17 cellular contexts compared by ENCODE assay signal in the genomic region with DNA sequence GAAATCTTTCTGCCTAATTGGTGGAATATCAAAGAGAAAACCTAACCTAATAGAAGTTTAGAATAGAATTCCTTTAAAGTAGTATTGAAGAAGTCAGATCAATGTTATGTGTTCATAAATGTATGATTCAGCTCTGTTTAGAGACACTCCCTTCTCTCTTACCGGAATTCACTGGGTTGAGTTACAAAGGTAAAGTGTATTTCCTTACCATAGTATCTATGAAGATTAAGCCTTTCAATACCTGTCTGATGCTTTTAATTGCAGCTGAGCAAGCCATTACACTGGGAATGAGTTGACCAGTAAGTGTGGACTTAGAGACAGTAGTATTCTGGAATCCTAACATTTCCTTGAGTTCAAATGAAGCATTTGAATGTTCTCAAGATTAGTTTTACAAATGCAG.
"Had no signal": no experiment of that assay in that cellular context is flagged by ENCODE, and none has a peak within 500 bp of the region (broad histone marks: within the 10 kb centered on the region; RNA-seq: fewer than 3 reads in every experiment).

No MANE protein-coding gene starts in this region.

- H3K36me3 ChIP-seq: SJCRH30 had no signal

- DNase-seq: MV-4-11, NCI-H1048, NCI-H1105, NCI-H146, NCI-H1694 treated with DMSO at 0.1 percent for 48 hours, NCI-H2081, NCI-H2107, NCI-H2227 treated with DMSO at 0.1 percent for 48 hours, NCI-H524, NCI-H774, SHP77, SJCRH30 had no signal

- H3K27ac ChIP-seq: HL-60, RWPE1, SJCRH30 had no signal

- H3K4me3 ChIP-seq: K562, SJCRH30 had no signal

- H3K27me3 ChIP-seq: SJCRH30 had no signal

- ATAC-seq: K562, SK-N-SH treated with all-trans-retinoic acid at 6 μM for 48 hours had no signal

- FAIRE-seq: HTR-8/SVneo, K562 had no signal
